8 cellular contexts compared by ENCODE assay signal in the genomic region with DNA sequence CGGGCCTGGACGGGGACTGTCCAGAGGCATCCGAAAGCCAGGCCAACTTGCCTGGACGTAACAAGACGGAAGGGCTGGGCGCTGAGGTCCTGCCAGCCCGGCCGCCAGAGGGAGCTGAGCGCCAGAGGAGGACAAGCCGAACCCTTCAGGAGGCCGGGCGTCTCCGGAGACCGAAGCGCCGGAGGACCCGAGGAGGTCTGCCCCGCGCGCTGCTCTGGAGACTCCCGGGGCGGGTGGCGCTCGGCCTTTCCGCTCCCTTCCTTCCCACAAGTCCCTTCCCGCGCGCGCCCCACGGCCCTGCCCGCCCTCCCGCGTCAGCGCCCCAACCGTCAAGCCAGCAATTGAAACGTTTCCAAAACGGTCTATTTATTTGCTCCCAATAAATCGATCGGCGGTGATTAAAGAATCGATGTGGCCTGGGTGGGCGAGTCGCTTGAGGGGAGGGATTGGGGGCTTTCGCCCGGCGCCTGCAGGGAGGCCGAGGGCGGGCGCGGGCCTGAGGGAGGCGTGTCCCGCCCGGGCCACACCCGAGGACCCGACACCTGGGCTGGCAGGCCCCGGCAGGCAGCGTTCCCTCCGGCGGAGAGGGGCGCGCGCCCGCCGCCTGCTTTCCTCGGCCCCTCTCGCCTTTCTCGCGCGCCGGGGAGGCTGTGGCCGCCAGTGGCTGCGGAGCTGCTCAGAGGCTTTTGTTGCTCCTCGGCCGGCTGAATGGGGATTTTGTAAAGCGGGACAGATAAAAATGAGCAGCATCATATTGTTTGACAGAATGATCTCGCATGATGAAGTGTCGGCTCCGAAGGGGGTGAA. TPM values are rescaled to one million over a fixed set of nuclear protein-coding genes. Genes with fewer than 3 reads are reported as not detected.
DNase-seq lines count a peak whose midpoint lies in the region; ATAC-seq and TF ChIP-seq lines count a peak whose summit lies in the region.

No MANE protein-coding gene starts in this region.

- ATAC-seq in HG02588 (IDR thresholded peaks at IDR 0.05; ENCODE audit: unreplicated experiment) (peak; percentile 74), left colon (peak; percentile 95)

- TF ChIP-seq CTCF in GM12873 (IDR thresholded peaks at IDR 0.05; ENCODE audit: insufficient read depth, low read depth, low read length, missing control alignments), result peak; percentile 61

- intact Hi-C loops in left colon (cut with DNase I, micrococcal nuclease), result no loop called here

- peak; percentile 62 for DNase-seq in MV-4-11 (lab: John Stamatoyannopoulos, UW)
- DNase-seq in SKM-1 treated with dmso at 0.1 percent for 144 hours (lab: John Stamatoyannopoulos, UW; ENCODE audit: unreplicated experiment), result peak; percentile 68
- DNase-seq in central memory CD4-positive, alpha-beta T cell, result peak; percentile 19
- peak; percentile 71 to 85 for DNase-seq in left colon
- DNase-seq in stimulated activated CD4-positive, alpha-beta T cell treated with anti-CD3 and anti-CD28 coated beads, Interleukin-4, amount 100 ng/mL, for 4 hours, result peak; percentile 44 to 62
- no peak for DNase-seq in NCI-H226

RNA-seq across cellular contexts. Expression of gene FOXD3, which starts 5.2 kb away (rescaled TPM):
- under 1 TPM; 0.27 to 0.75 TPM for total RNA-seq in left colon

RNA-seq across cellular contexts. Expression of gene ALG6, which starts 50.2 kb away (rescaled TPM):
- total RNA-seq in left colon, result 10 to 100 TPM in 1 of 2 donors, 1 to 10 TPM in 1; 9.7 to 12.8 TPM
